20 cellular contexts compared by ENCODE assay signal in the genomic region with DNA sequence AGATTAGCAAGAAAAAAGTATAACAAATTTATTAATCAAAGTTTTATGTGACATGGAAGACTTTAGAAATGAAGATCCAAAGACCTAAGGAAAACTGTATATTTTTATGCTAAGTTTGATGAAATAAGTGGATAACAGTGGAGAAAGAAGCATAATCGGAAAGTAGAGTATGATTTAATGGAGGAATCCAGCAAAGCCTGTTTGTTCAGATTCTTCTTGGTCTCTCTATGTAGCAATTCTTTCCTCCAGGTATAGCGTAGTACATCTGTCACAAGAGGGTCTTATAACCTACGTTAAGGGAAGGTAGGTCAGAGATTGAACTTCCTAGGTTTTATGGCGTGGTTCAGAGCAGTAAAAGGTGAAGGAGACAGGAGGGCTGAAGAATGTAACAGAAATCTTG.
A peak's percentile ranks its signal among the peaks of the same experiment; 100 is the strongest.
DNase-seq lines count a peak whose midpoint lies in the region; ATAC-seq and TF ChIP-seq lines count a peak whose summit lies in the region.
"Had no signal": no experiment of that assay in that cellular context is flagged by ENCODE, and none has a peak within 500 bp of the region (broad histone marks: within the 10 kb centered on the region; RNA-seq: fewer than 3 reads in every experiment).

No MANE protein-coding gene starts in this region.

- H3K36me3 Mint-ChIP-seq in neural progenitor cell: no peaks in the 10 kb centered on the region
- H3K36me3 Mint-ChIP-seq: CD4-positive, CD25-positive, alpha-beta regulatory T cell; CD8-positive, alpha-beta T cell had no signal

- TF ChIP-seq POLR2A in ovary (IDR thresholded peaks at IDR 0.05): no peak

- no peak overlapping the region for H3K18ac ChIP-seq in mesendoderm (ENCODE audit: low read length)

- peaks cover 2% of the 10 kb centered on the region for H3K27me3 Mint-ChIP-seq in neural progenitor cell (ENCODE audit: insufficient read depth, low read depth)
- H3K27me3 Mint-ChIP-seq: B cell had no signal

- WGBS in mesendoderm (ENCODE audit: extremely low coverage, insufficient coverage, low lambda C conversion rate): no CpG with 5 or more reads among the region's 4 CpGs
- 78 to 84% (median 80%) methylated on average over 4 of the region's 4 CpGs for WGBS in ovary, 3 donors

- H2AK5ac ChIP-seq in mesendoderm (ENCODE audit: low read length): no peak overlapping the region

- CTCF ChIA-PET in PC-3 (lab: Charles Lee): no interaction called here

- H3K27ac ChIP-seq in PC-3 (ENCODE audit: low read length): no peak overlapping the region
- H3K27ac ChIP-seq in mesendoderm (ENCODE audit: low read depth, low read length): no peak overlapping the region
- no peak overlapping the region for H3K27ac ChIP-seq in neural progenitor cell
- H3K27ac ChIP-seq in ovary: no peak overlapping the region
- H3K27ac ChIP-seq: 22Rv1, BLaER1, C4-2B had no signal

- ATAC-seq in PC-3 (no peak), HG03520 (IDR thresholded peaks at IDR 0.05; ENCODE audit: unreplicated experiment) (no peak), HG02571 (IDR thresholded peaks at IDR 0.05; ENCODE audit: unreplicated experiment) (no peak)
- ATAC-seq: CD8-positive, alpha-beta T cell; GM23338; HCT116 had no signal

- H3K4ac ChIP-seq in mesendoderm (ENCODE audit: low read depth, low read length): no peak overlapping the region

- H2BK5ac ChIP-seq in mesendoderm (ENCODE audit: low read length): no peak overlapping the region

- intact Hi-C loops in PC-3 (cut with micrococcal nuclease): no loop called here
- intact Hi-C loops in ovary (cut with DNase I): no loop called here

- no peaks in the 10 kb centered on the region for H3K9me2 ChIP-seq in PC-3 (replicated peaks; ENCODE audit: low read length)

- H3K4me2 ChIP-seq in PC-3 (ENCODE audit: low read length) (no peak overlapping the region), mesendoderm (ENCODE audit: low read length) (no peak overlapping the region), neural progenitor cell (no peak overlapping the region)
- H3K4me2 ChIP-seq: BLaER1, GM23338 had no signal

- no peak for TF ChIP-seq EP300 in ovary (IDR thresholded peaks at IDR 0.05)

- H4K8ac ChIP-seq in mesendoderm (ENCODE audit: low read depth, low read length): peak overlapping the region; percentile 65

- H4K5ac ChIP-seq in mesendoderm (ENCODE audit: low read length): no peak overlapping the region

- H2BK15ac ChIP-seq in mesendoderm (replicated peaks; ENCODE audit: low read depth): no peak overlapping the region

- no peak overlapping the region for H3K4me3 Mint-ChIP-seq in neural progenitor cell
- H3K4me3 Mint-ChIP-seq: B cell; CD4-positive, CD25-positive, alpha-beta regulatory T cell; CD8-positive, alpha-beta T cell; GM23338; H9 had no signal

- no peaks in the 10 kb centered on the region for H3K79me1 ChIP-seq in mesendoderm (ENCODE audit: low read length)

- H3K4me1 Mint-ChIP-seq in neural progenitor cell: no peaks in the 10 kb centered on the region
- H3K4me1 Mint-ChIP-seq: B cell; CD4-positive, CD25-positive, alpha-beta regulatory T cell; GM23338; H9 had no signal

- H3K9me3 ChIP-seq in PC-3 (ENCODE audit: low read length) (no peaks in the 10 kb centered on the region), neural progenitor cell (ENCODE audit: low read depth) (no peaks in the 10 kb centered on the region), ovary (no peaks in the 10 kb centered on the region)
- H3K9me3 ChIP-seq: BLaER1, Caco-2 had no signal

- H3K27me3 ChIP-seq in PC-3 (ENCODE audit: low read length) (no peaks in the 10 kb centered on the region), mesendoderm (ENCODE audit: insufficient read depth, low read length, poor library complexity) (no peaks in the 10 kb centered on the region), neural progenitor cell (no peaks in the 10 kb centered on the region), ovary (no peaks in the 10 kb centered on the region)
- H3K27me3 ChIP-seq: BLaER1 had no signal

- H2AFZ ChIP-seq in PC-3 (ENCODE audit: low read length) (0 out of 2 replicates have a peak overlapping the region, but pooled peaks have one; percentile 19), neural progenitor cell (replicated peaks) (no peak overlapping the region)
- H2AFZ ChIP-seq: GM23338 had no signal

- H3K4me1 ChIP-seq in PC-3 (ENCODE audit: insufficient read depth, low read length): no peaks in the 10 kb centered on the region
- H3K4me1 ChIP-seq in mesendoderm (ENCODE audit: control insufficient read depth, low read depth, low read length): no peaks in the 10 kb centered on the region
- H3K4me1 ChIP-seq in neural progenitor cell: peaks cover 4% of the 10 kb centered on the region
- H3K4me1 ChIP-seq in ovary (ENCODE audit: insufficient read depth): no peaks in the 10 kb centered on the region
- H3K4me1 ChIP-seq: BLaER1 had no signal

- H3K36me3 ChIP-seq in PC-3 (ENCODE audit: low read depth, low read length) (no peaks in the 10 kb centered on the region), mesendoderm (ENCODE audit: control insufficient read depth, insufficient read depth, low read length) (no peaks in the 10 kb centered on the region), neural progenitor cell (no peaks in the 10 kb centered on the region), ovary (no peaks in the 10 kb centered on the region)
- H3K36me3 ChIP-seq: BLaER1 had no signal

- H3F3A ChIP-seq in PC-3 (ENCODE audit: low read length, unreplicated experiment) (no peaks in the 10 kb centered on the region), neural progenitor cell (ENCODE audit: low read depth) (no peaks in the 10 kb centered on the region)

- H4K20me1 ChIP-seq in PC-3 (ENCODE audit: low read length) (no peaks in the 10 kb centered on the region), neural progenitor cell (ENCODE audit: low read depth) (no peaks in the 10 kb centered on the region)
- H4K20me1 ChIP-seq: BLaER1 had no signal

- no peak overlapping the region for H2BK120ac ChIP-seq in mesendoderm (ENCODE audit: low read depth, low read length)

- peak overlapping the region; percentile 27 for H3K27ac Mint-ChIP-seq in neural progenitor cell
- H3K27ac Mint-ChIP-seq: B cell; CD4-positive, CD25-positive, alpha-beta regulatory T cell; CD8-positive, alpha-beta T cell; GM23338; H9 had no signal

- no peak overlapping the region for H3K56ac ChIP-seq in mesendoderm (ENCODE audit: low read length)

- H3K79me2 ChIP-seq in PC-3 (ENCODE audit: low read length) (no peaks in the 10 kb centered on the region), mesendoderm (ENCODE audit: control insufficient read depth, insufficient read depth, low read length) (no peaks in the 10 kb centered on the region), neural progenitor cell (ENCODE audit: low read depth) (no peaks in the 10 kb centered on the region)

- H3K9ac ChIP-seq in PC-3 (ENCODE audit: low read length) (no peak overlapping the region), mesendoderm (ENCODE audit: low read length) (no peak overlapping the region), neural progenitor cell (no peak overlapping the region)
- H3K9ac ChIP-seq: BLaER1 had no signal

- H3K4me3 ChIP-seq in PC-3 (ENCODE audit: low read length) (no peak overlapping the region), epithelial cell of esophagus (ENCODE audit: low read length) (no peak overlapping the region), mesendoderm (ENCODE audit: low read length) (no peak overlapping the region), neural progenitor cell (no peak overlapping the region), ovary (no peak overlapping the region)
- H3K4me3 ChIP-seq: BLaER1, GM23338 had no signal

- no TSS peak for BruUV-seq in PC-3 (replicated peaks; lab: Mats Ljungman, UMichigan)

- POLR2A ChIA-PET in PC-3 (lab: Charles Lee; ENCODE audit: unreplicated experiment): no interaction called here

- H3K23ac ChIP-seq in mesendoderm (ENCODE audit: low read length): no peak overlapping the region

- H3K9me3 Mint-ChIP-seq in neural progenitor cell: no peaks in the 10 kb centered on the region
- H3K9me3 Mint-ChIP-seq: GM23338, H9 had no signal

- no peak for TF ChIP-seq CTCF in PC-3 (conservative IDR thresholded peaks at IDR 0.05; ENCODE audit: low read depth, low read length)
- no peak for TF ChIP-seq CTCF in epithelial cell of esophagus (IDR thresholded peaks at IDR 0.05; ENCODE audit: insufficient read depth, low read depth, low read length, missing control alignments)
- TF ChIP-seq CTCF in neural progenitor cell (IDR thresholded peaks at IDR 0.05): no peak
- no peak for TF ChIP-seq CTCF in ovary (IDR thresholded peaks at IDR 0.05)

- peak; percentile 24 for DNase-seq in PC-3
- DNase-seq in epithelial cell of esophagus (ENCODE audit: low read depth): peak; percentile 34
- no peak for DNase-seq in mesendoderm
- DNase-seq in neural progenitor cell (ENCODE audit: low spot score): no peak
- no peak for DNase-seq in NCI-H1417 (lab: John Stamatoyannopoulos, UW)
- DNase-seq in ovary: no peak
- DNase-seq: Caco-2; CD4-positive, CD25-positive, alpha-beta regulatory T cell; CD8-positive, alpha-beta T cell; DMS153; DND-41; H9 had no signal

Comparison
In these comparisons a context has a peak if more than half of its experiments do, and no peak if none do; other contexts are left out.
1. DNase-seq: peak in PC-3 (single experiment) and epithelial cell of esophagus (single experiment); none in mesendoderm (single experiment), neural progenitor cell (single experiment), NCI-H1417 (0 of 3) and ovary (0 of 5).